ENCODE assay signal across 8 cellular contexts in genomic region chr4:38673109-38673978, GRCh38. TPM values are rescaled to one million over a fixed set of nuclear protein-coding genes. Genes with fewer than 3 reads are reported as not detected.
DNase-seq lines count a peak whose midpoint lies in the region; TF ChIP-seq lines count a peak whose summit lies in the region.

No MANE protein-coding gene starts in this region.

- WGBS in liver, result 14% methylated on average over 7 of the region's 7 CpGs
- WGBS in thyroid gland, 2 donors, result 25 to 27% methylated on average over 7 of the region's 7 CpGs

- H3K27me3 ChIP-seq in MG63 (no peaks in the 10 kb centered on the region), liver (ENCODE audit: control insufficient read depth in 4 of 4, insufficient read depth in 4 of 4, low read length in 3 of 4) (no peaks in the 10 kb centered on the region), thyroid gland (no peaks in the 10 kb centered on the region)

- H3K27me3 Mint-ChIP-seq in brain, result no peaks in the 10 kb centered on the region

- H3K9me3 ChIP-seq in MG63 (no peaks in the 10 kb centered on the region), liver (ENCODE audit: control insufficient read depth in 4 of 4, low read length in 3 of 4) (no peaks in the 10 kb centered on the region), thyroid gland (no peaks in the 10 kb centered on the region)

- peak overlapping the region; percentile 95 for H3K27ac ChIP-seq in C4-2B
- peak overlapping the region; percentile 72 to 73 for H3K27ac ChIP-seq in liver (ENCODE audit: low read depth in 1 of 2, low read length in 2 of 2)
- peak overlapping the region; percentile 73 to 97 (median 91) for H3K27ac ChIP-seq in thyroid gland

- H3K4me3 Mint-ChIP-seq in brain, result peak overlapping the region in 4 of 5 experiments; percentile 17 to 69 (median 68)

- H3K36me3 ChIP-seq in MG63 (peaks cover 10% of the 10 kb centered on the region), liver (ENCODE audit: control insufficient read depth in 4 of 4, insufficient read depth in 3 of 4, low read depth in 1 of 4, low read length in 3 of 4) (no peaks in the 10 kb centered on the region), thyroid gland (no peaks in the 10 kb centered on the region)

- TF ChIP-seq CTCF in C4-2B (conservative IDR thresholded peaks at IDR 0.05) (no peak), brain (conservative IDR thresholded peaks at IDR 0.05) (no peak), liver (IDR thresholded peaks at IDR 0.05; ENCODE audit: low read depth, low read length, missing input control) (no peak), thyroid gland (IDR thresholded peaks at IDR 0.05) (no peak)

- H3K4me1 Mint-ChIP-seq in brain, result peaks cover 91% of the 10 kb centered on the region

- DNase-seq in MG63, result peak; percentile 70
- DNase-seq in thyroid gland, result peak; percentile 63 to 64
- no peak for DNase-seq in SKM-1 treated with dmso at 0.1 percent for 144 hours (lab: John Stamatoyannopoulos, UW; ENCODE audit: unreplicated experiment)
- no peak for DNase-seq in hippocampal formation (lab: John Stamatoyannopoulos, UW)
- no peak for DNase-seq in amniotic stem cell (lab: John Stamatoyannopoulos, UW)

- H3K4me3 ChIP-seq in MG63 (no peak overlapping the region), liver (ENCODE audit: low read depth in 1 of 3, low read length in 3 of 3) (no peak overlapping the region), thyroid gland (replicated peaks in 1 of 3) (no peak overlapping the region)

- peak; percentile 64 to 75 for TF ChIP-seq RAD21 in liver (IDR thresholded peaks at IDR 0.05)

- peaks cover 26 to 89% (median 82%) of the 10 kb centered on the region in 4 donors for H3K4me1 ChIP-seq in liver (ENCODE audit: control insufficient read depth in 4 of 4, insufficient read depth in 4 of 4, low read length in 3 of 4)
- H3K4me1 ChIP-seq in thyroid gland, result peaks cover 79 to 84% of the 10 kb centered on the region in 2 donors

- peak overlapping the region; percentile 15 to 97 (median 93) for H3K27ac Mint-ChIP-seq in brain

- H3K9ac ChIP-seq in liver (ENCODE audit: low read depth in 1 of 2, low read length in 2 of 2), result no peak overlapping the region

- peaks cover 3% of the 10 kb centered on the region for H3K36me3 Mint-ChIP-seq in brain

- intact Hi-C loops in thyroid gland (cut with DNase I), result loop anchor here (5.0 to 10.0 kb wide), 3 partner anchors 351 to 619 kb away; no protein-coding TSS in a partner anchor

- TF ChIP-seq POLR2A in thyroid gland (IDR thresholded peaks at IDR 0.05), result no peak

- no peaks in the 10 kb centered on the region for H3K9me3 Mint-ChIP-seq in brain

TF ChIP-seq in liver, 16 proteins besides CTCF, POLR2A, EP300 and RAD21:
- TF ChIP-seq RXRA (IDR thresholded peaks at IDR 0.05) (peak; percentile 97), MAX (IDR thresholded peaks at IDR 0.05) (peak; percentile 100), ZBTB33 (IDR thresholded peaks at IDR 0.05) (peak; percentile 94), HNF4G (IDR thresholded peaks at IDR 0.05) (peak; percentile 93), YY1 (IDR thresholded peaks at IDR 0.05) (peak; percentile 82), FOXA2 (IDR thresholded peaks at IDR 0.05) (peak; percentile 98), SP1 (IDR thresholded peaks at IDR 0.05) (peak; percentile 98), GABPA (IDR thresholded peaks at IDR 0.05 in 1 of 2, conservative IDR thresholded peaks at IDR 0.05 in 1 of 2) (peak in 1 of 2 donors; percentile 63), FOXA1 (IDR thresholded peaks at IDR 0.05) (peak; percentile 96), REST (IDR thresholded peaks at IDR 0.05) (peak; percentile 85), ATF3 (IDR thresholded peaks at IDR 0.05) (peak; percentile 83), TAF1 (conservative IDR thresholded peaks at IDR 0.05) (peak; percentile 75), EGR1 (IDR thresholded peaks at IDR 0.05; ENCODE audit: low read depth in 2 of 2) (peak; percentile 88 to 97), JUND (IDR thresholded peaks at IDR 0.05) (peak; percentile 84 to 89), NR2F2 (IDR thresholded peaks at IDR 0.05) (peak; percentile 79), HNF4A (conservative IDR thresholded peaks at IDR 0.05) (peak; percentile 96 to 97)

RNA-seq across cellular contexts. Expression of gene KLF3, which starts 9.3 kb away (rescaled TPM):
- total RNA-seq in MG63 (2014; rRNA removed; shearing (Covaris generic); ENCODE audit: low replicate concordance), result 1.9 and 4.1 TPM in 2 replicates
- polyA plus RNA-seq in brain (ENCODE audit: insufficient read depth, low read depth, low replicate concordance) (16.5 TPM), liver (10 to 100 TPM; 11.1 to 22.0 TPM)
- total RNA-seq in liver (10 to 100 TPM; 20.1 to 77.5 TPM), thyroid gland (10 to 100 TPM; 60.4 to 71.2 (median 64.8) TPM)

Comparison
In these comparisons a context has a peak if more than half of its experiments do, and no peak if none do; other contexts are left out.
1. DNase-seq: peak in MG63 (single experiment) and thyroid gland (2 of 2); none in SKM-1 treated with dmso at 0.1 percent for 144 hours (single experiment), hippocampal formation (0 of 2) and amniotic stem cell (single experiment).
2. Peak in every context shown above with its lines, with median percentiles within 50 percentile points of each other: H3K27ac ChIP-seq.